In genomic region chr17:2175294-2175628, GRCh38 we compare ENCODE assay signal across 13 cellular contexts.
DNase-seq lines count a peak whose midpoint lies in the region; ATAC-seq, FAIRE-seq and TF ChIP-seq lines count a peak whose summit lies in the region.
"Had no signal": no experiment of that assay in that cellular context is flagged by ENCODE, and none has a peak within 500 bp of the region (broad histone marks: within the 10 kb centered on the region; RNA-seq: fewer than 3 reads in every experiment).

No MANE protein-coding gene starts in this region.

- POLR2A ChIA-PET in IMR-90 (lab: Charles Lee; ENCODE audit: unreplicated experiment), result interaction anchor here (1.1 to 1.6 kb wide), 2 partner anchors 17 to 39 kb away, joined by 3 to 7 read pairs; no protein-coding TSS in a partner anchor

- peak overlapping the region; percentile 98 for H2BK15ac ChIP-seq in IMR-90 (ENCODE audit: low read depth, low read length)

- in situ Hi-C loops in IMR-90 (cut with MboI; ENCODE audit: low sequenced_read_pairs), result loop anchor here (10.0 kb wide), 1 partner anchor 110 kb away; no protein-coding TSS in a partner anchor
- in situ Hi-C loops in brain microvascular endothelial cell (cut with HindIII; ENCODE audit: low pct_ligation_motif_present, low sequenced_read_pairs), result loop anchor here (10.0 kb wide), 1 partner anchor 90 kb away; no protein-coding TSS in a partner anchor

- FAIRE-seq in H54 (lab: Jason Lieb, UNC), result no peak

- H2AK9ac ChIP-seq in IMR-90 (replicated peaks; ENCODE audit: low read depth, low read length, poor library complexity), result peak overlapping the region; percentile 62

- H3K27me3 ChIP-seq in IMR-90 (ENCODE audit: control insufficient read depth, insufficient read depth, low read length) (no peaks in the 10 kb centered on the region), brain microvascular endothelial cell (replicated peaks) (no peaks in the 10 kb centered on the region), right lobe of liver (no peaks in the 10 kb centered on the region), stomach (no peaks in the 10 kb centered on the region)
- H3K27me3 ChIP-seq in effector memory CD4-positive, alpha-beta T cell (replicated peaks; ENCODE audit: control insufficient read depth, insufficient read depth, low read length, poor library complexity, severe bottlenecking), result no peaks in the 10 kb centered on the region

- no peak for TF ChIP-seq CTCF in IMR-90 (conservative IDR thresholded peaks at IDR 0.05; ENCODE audit: low read depth, low read length)
- TF ChIP-seq CTCF in brain microvascular endothelial cell (IDR thresholded peaks at IDR 0.05; ENCODE audit: low read depth, low read length, missing control alignments), result no peak
- TF ChIP-seq CTCF in right lobe of liver (IDR thresholded peaks at IDR 0.05), result no peak
- no peak for TF ChIP-seq CTCF in stomach (IDR thresholded peaks at IDR 0.05)
- no peak for TF ChIP-seq CTCF in glutamatergic neuron (IDR thresholded peaks at IDR 0.05; ENCODE audit: partially characterized antibody, unreplicated experiment)

- H3K14ac ChIP-seq in IMR-90 (replicated peaks; ENCODE audit: low read depth, low read length), result peak overlapping the region; percentile 90

- H3K9me3 Mint-ChIP-seq in glutamatergic neuron (ENCODE audit: unreplicated experiment), result peaks cover 1% of the 10 kb centered on the region
- H3K9me3 Mint-ChIP-seq: GM23338; naive thymus-derived CD8-positive, alpha-beta T cell had no signal

- ATAC-seq in IMR-90 (ENCODE audit: low read depth) (no peak), right lobe of liver (no peak)
- ATAC-seq: activated CD4-positive, CD25-positive, alpha-beta regulatory T cell treated with anti-CD3 and anti-CD28 coated beads, Interleukin-2, amount 50 U/mL, for 24 hours; naive thymus-derived CD8-positive, alpha-beta T cell had no signal

- H3K4me3 Mint-ChIP-seq in glutamatergic neuron (ENCODE audit: unreplicated experiment), result no peak overlapping the region
- H3K4me3 Mint-ChIP-seq: GM23338; naive thymus-derived CD8-positive, alpha-beta T cell had no signal

- H3K9ac ChIP-seq in IMR-90 (ENCODE audit: low read depth, low read length), result peak overlapping the region; percentile 12; the same call in 1 of the 2 replicates

- peaks cover 28% of the 10 kb centered on the region for H3K4me1 Mint-ChIP-seq in glutamatergic neuron (ENCODE audit: low read depth, unreplicated experiment)

- H3K27ac ChIP-seq in IMR-90 (ENCODE audit: insufficient read depth, low read length) (peak overlapping the region; percentile 82), brain microvascular endothelial cell (peak overlapping the region; percentile 99), right lobe of liver (peak overlapping the region; percentile 19 to 75 (median 55)), stomach (peak overlapping the region; percentile 61 to 91 (median 87))
- no peak overlapping the region for H3K27ac ChIP-seq in effector memory CD4-positive, alpha-beta T cell (ENCODE audit: insufficient read depth, low read length, poor library complexity, severe bottlenecking)

- H3K36me3 Mint-ChIP-seq in glutamatergic neuron (ENCODE audit: unreplicated experiment), result no peaks in the 10 kb centered on the region

- H3K9me1 ChIP-seq in IMR-90 (ENCODE audit: insufficient read depth, low read length), result peaks cover 47% of the 10 kb centered on the region

- H2BK120ac ChIP-seq in IMR-90 (ENCODE audit: low read depth, low read length), result peak overlapping the region; percentile 96

- peaks cover 36 to 83% of the 10 kb centered on the region in 2 experiments for H3K79me1 ChIP-seq in IMR-90 (ENCODE audit: low read depth in 1 of 2, low read length in 2 of 2)

- TF ChIP-seq EP300 in stomach (IDR thresholded peaks at IDR 0.05), result no peak

- H4K91ac ChIP-seq in IMR-90 (ENCODE audit: insufficient read depth, low read depth, low read length), result peak overlapping the region; percentile 90

- H3K18ac ChIP-seq in IMR-90 (ENCODE audit: low read depth, low read length), result peak overlapping the region; percentile 32

- H3K4me1 ChIP-seq in IMR-90 (ENCODE audit: control insufficient read depth, insufficient read depth, low read length) (peaks cover 61% of the 10 kb centered on the region), right lobe of liver (peaks cover 0 to 88% (median 43%) of the 10 kb centered on the region in 4 donors), stomach (peaks cover 76 to 90% (median 86%) of the 10 kb centered on the region in 4 donors)
- H3K4me1 ChIP-seq in effector memory CD4-positive, alpha-beta T cell (ENCODE audit: control insufficient read depth, insufficient read depth, low read length, poor library complexity, severe bottlenecking), result no peaks in the 10 kb centered on the region

- H3K56ac ChIP-seq in IMR-90 (ENCODE audit: extremely low read depth, insufficient read depth, low read length), result peak overlapping the region; percentile 49

- no peaks in the 10 kb centered on the region for H4K20me1 ChIP-seq in IMR-90 (ENCODE audit: insufficient read depth, low read length)

- peak overlapping the region; percentile 20 for H4K5ac ChIP-seq in IMR-90 (ENCODE audit: low read depth, low read length)

- H2AK5ac ChIP-seq in IMR-90 (ENCODE audit: low read depth, low read length), result peak overlapping the region; percentile 97

- H3K4me3 ChIP-seq in IMR-90 (ENCODE audit: insufficient read depth, low read depth, low read length), result no peak overlapping the region
- no peak overlapping the region for H3K4me3 ChIP-seq in brain microvascular endothelial cell (ENCODE audit: low read depth, low read length)
- no peak overlapping the region for H3K4me3 ChIP-seq in right lobe of liver
- peak overlapping the region in 1 of 4 donors; percentile 3 for H3K4me3 ChIP-seq in stomach
- H3K4me3 ChIP-seq in effector memory CD4-positive, alpha-beta T cell (ENCODE audit: insufficient read depth, low read depth, low read length, poor library complexity, severe bottlenecking), result no peak overlapping the region
- H3K4me3 ChIP-seq: GM23338 had no signal

- DNase-seq in IMR-90 (no peak), brain microvascular endothelial cell (no peak), right lobe of liver (no peak), stomach (no peak), H54 (ENCODE audit: insufficient read length, low spot score) (no peak), glutamatergic neuron (no peak), NCI-H2029 (lab: John Stamatoyannopoulos, UW) (no peak)
- no peak for DNase-seq in effector memory CD4-positive, alpha-beta T cell
- DNase-seq: COR-L47; naive thymus-derived CD8-positive, alpha-beta T cell; stimulated activated CD4-positive, alpha-beta T cell treated with anti-CD3 and anti-CD28 coated beads, Interleukin-2, amount 100 ng/mL, for 48 hours had no signal

- peak overlapping the region; percentile 70 to 90 for H4K8ac ChIP-seq in IMR-90 (ENCODE audit: low read depth in 2 of 2, low read length in 2 of 2)

- CTCF ChIA-PET in IMR-90 (lab: Yijun Ruan, JAX), result interaction anchor here (1.7 kb wide), 1 partner anchor 65 kb away, joined by 5 read pairs; no protein-coding TSS in a partner anchor

- peak overlapping the region; percentile 74 for H2AFZ ChIP-seq in IMR-90 (replicated peaks; ENCODE audit: low read length, poor library complexity)
- H2AFZ ChIP-seq: GM23338 had no signal

- TF ChIP-seq POLR2A in IMR-90 (IDR thresholded peaks at IDR 0.05; ENCODE audit: low read depth, low read length) (peak; percentile 8; the same call in 1 of the 2 replicates), right lobe of liver (IDR thresholded peaks at IDR 0.05) (no peak), stomach (IDR thresholded peaks at IDR 0.05) (no peak), H54 (IDR thresholded peaks at IDR 0.05; ENCODE audit: low read depth, low read length) (no peak)

- no peak overlapping the region for H3K27ac Mint-ChIP-seq in glutamatergic neuron (ENCODE audit: unreplicated experiment)
- H3K27ac Mint-ChIP-seq: GM23338 had no signal

- H3K4me2 ChIP-seq in IMR-90 (ENCODE audit: low read depth, low read length), result peak overlapping the region; percentile 43
- H3K4me2 ChIP-seq: GM23338 had no signal

- H3K36me3 ChIP-seq in IMR-90 (ENCODE audit: control insufficient read depth, insufficient read depth, low read length) (peaks cover under 1% of the 10 kb centered on the region; the same call in 1 of the 2 replicates), brain microvascular endothelial cell (replicated peaks) (peaks cover 6% of the 10 kb centered on the region), right lobe of liver (no peaks in the 10 kb centered on the region), stomach (peaks cover 0 to 9% (median under 1%) of the 10 kb centered on the region in 4 donors)
- peaks cover 51% of the 10 kb centered on the region for H3K36me3 ChIP-seq in effector memory CD4-positive, alpha-beta T cell (ENCODE audit: control insufficient read depth, insufficient read depth, low read length)

- H3K27me3 Mint-ChIP-seq in glutamatergic neuron (ENCODE audit: unreplicated experiment), result no peaks in the 10 kb centered on the region
- H3K27me3 Mint-ChIP-seq: naive thymus-derived CD8-positive, alpha-beta T cell had no signal

- H3K9me3 ChIP-seq in IMR-90 (ENCODE audit: control insufficient read depth, insufficient read depth, low read length), result no peaks in the 10 kb centered on the region
- H3K9me3 ChIP-seq in right lobe of liver, result no peaks in the 10 kb centered on the region
- H3K9me3 ChIP-seq in stomach, result no peaks in the 10 kb centered on the region
- no peaks in the 10 kb centered on the region for H3K9me3 ChIP-seq in effector memory CD4-positive, alpha-beta T cell (ENCODE audit: control insufficient read depth, low read length)

- peak overlapping the region; percentile 81 for H2BK20ac ChIP-seq in IMR-90 (ENCODE audit: low read depth, low read length)

- H3K23ac ChIP-seq in IMR-90 (ENCODE audit: low read depth, low read length), result peak overlapping the region; percentile 96

- no TSS peak for BruUV-seq in IMR-90 (replicated peaks; lab: Mats Ljungman, UMichigan)

- H2BK5ac ChIP-seq in IMR-90 (ENCODE audit: low read depth, low read length, poor library complexity, severe bottlenecking), result peak overlapping the region; percentile 80

- dilution Hi-C loops in IMR-90 (cut with HindIII; ENCODE audit: low sequenced_read_pairs, unreplicated experiment), result no loop called here

- peak overlapping the region; percentile 83 for H3K4ac ChIP-seq in IMR-90 (ENCODE audit: low read depth, low read length)

- intact Hi-C loops in IMR-90 (cut with micrococcal nuclease) (loop anchor here (2.0 kb wide), 1 partner anchor 108 kb away; no protein-coding TSS in a partner anchor), right lobe of liver (cut with DNase I) (no loop called here), stomach (cut with DNase I; ENCODE audit: low total_unique reads) (no loop called here)

- no CpG with 5 or more reads among the region's 5 CpGs for WGBS in IMR-90 (ENCODE audit: extremely low coverage in 2 of 2, insufficient read length in 1 of 2), 2 experiments
- 66% methylated on average over 4 of the region's 5 CpGs for WGBS in right lobe of liver (ENCODE audit: insufficient coverage, low coverage, low lambda C conversion rate, missing lambda C conversion rate)
- 55 to 76% (median 66%) methylated on average over 5 of the region's 5 CpGs for WGBS in stomach, 5 donors

- no peak for TF ChIP-seq RAD21 in IMR-90 (IDR thresholded peaks at IDR 0.05; ENCODE audit: low read length)

TF ChIP-seq in IMR-90, 13 proteins besides CTCF, POLR2A, EP300 and RAD21 (continues in another document):
- TF ChIP-seq RCOR1 (IDR thresholded peaks at IDR 0.05; ENCODE audit: insufficient replicate concordance, low read length) (no peak), MXI1 (IDR thresholded peaks at IDR 0.05; ENCODE audit: borderline replicate concordance, low read depth, low read length) (no peak)
